19 cellular contexts compared by ENCODE assay signal in genomic region chr21:39155578-39155977, GRCh38.
"Had no signal": no experiment of that assay in that cellular context is flagged by ENCODE, and none has a peak within 500 bp of the region (broad histone marks: within the 10 kb centered on the region; RNA-seq: fewer than 3 reads in every experiment).

No MANE protein-coding gene starts in this region.

- H3K36me3 ChIP-seq: heart left ventricle, neutrophil, ovary, suprapubic skin, tibial nerve, upper lobe of right lung, vagina had no signal

- H3K4me1 ChIP-seq: heart left ventricle, suprapubic skin, tibial nerve, upper lobe of right lung, vagina had no signal

- H3K27me3 ChIP-seq: dorsolateral prefrontal cortex, heart left ventricle, neutrophil, ovary, tibial nerve, upper lobe of right lung, vagina had no signal

- H3K9me3 Mint-ChIP-seq: naive thymus-derived CD8-positive, alpha-beta T cell; stimulated activated effector memory CD8-positive, alpha-beta T cell treated with anti-CD3 and anti-CD28 coated beads, Interleukin-12 subunit alpha, Interleukin-12 subunit beta, amount 100 ng/mL, for 72 hours had no signal

- H3K4me3 ChIP-seq: dorsolateral prefrontal cortex, heart left ventricle, ovary, smooth muscle cell, suprapubic skin, tibial nerve, upper lobe of right lung, vagina had no signal

- DNase-seq: cortex of kidney; dorsolateral prefrontal cortex; effector CD8-positive, alpha-beta T cell; heart left ventricle; hippocampal formation; left colon; naive thymus-derived CD8-positive, alpha-beta T cell; ovary; right cardiac atrium; stimulated activated CD4-positive, alpha-beta T cell treated with anti-CD3 and anti-CD28 coated beads, Interleukin-4, amount 100 ng/mL, for 1 hour; stimulated activated CD8-positive, alpha-beta memory T cell treated with anti-CD3 and anti-CD28 coated beads, Interleukin-4, amount 100 ng/mL, for 48 hours; stimulated activated naive CD8-positive, alpha-beta T cell treated with anti-CD3 and anti-CD28 coated beads, Interleukin-15, Interleukin-2, amounts not matched to agents 100 U/mL and 50 U/mL, for 24 hours; upper lobe of right lung had no signal

- H3K27ac ChIP-seq: dorsolateral prefrontal cortex, heart left ventricle, neutrophil, ovary, suprapubic skin, tibial nerve, upper lobe of right lung, vagina had no signal

- ATAC-seq: heart left ventricle; left colon; naive thymus-derived CD8-positive, alpha-beta T cell; right cardiac atrium; stimulated activated effector memory CD8-positive, alpha-beta T cell treated with anti-CD3 and anti-CD28 coated beads, Interleukin-12 subunit alpha, Interleukin-12 subunit beta, amount 100 ng/mL, for 72 hours; stimulated activated naive CD8-positive, alpha-beta T cell treated with anti-CD3 and anti-CD28 coated beads, Interleukin-15, Interleukin-2, amounts not matched to agents 100 U/mL and 50 U/mL, for 24 hours; upper lobe of right lung had no signal

- H3K4me3 Mint-ChIP-seq: naive thymus-derived CD8-positive, alpha-beta T cell; stimulated activated effector memory CD8-positive, alpha-beta T cell treated with anti-CD3 and anti-CD28 coated beads, Interleukin-12 subunit alpha, Interleukin-12 subunit beta, amount 100 ng/mL, for 72 hours had no signal

- H3K9me3 ChIP-seq: heart left ventricle, neutrophil, ovary, suprapubic skin, tibial nerve, upper lobe of right lung, vagina had no signal

- H3K27ac Mint-ChIP-seq: stimulated activated effector memory CD8-positive, alpha-beta T cell treated with anti-CD3 and anti-CD28 coated beads, Interleukin-12 subunit alpha, Interleukin-12 subunit beta, amount 100 ng/mL, for 72 hours had no signal

- H3K4me1 Mint-ChIP-seq: naive thymus-derived CD8-positive, alpha-beta T cell; stimulated activated effector memory CD8-positive, alpha-beta T cell treated with anti-CD3 and anti-CD28 coated beads, Interleukin-12 subunit alpha, Interleukin-12 subunit beta, amount 100 ng/mL, for 72 hours had no signal

- H3K36me3 Mint-ChIP-seq: stimulated activated effector memory CD8-positive, alpha-beta T cell treated with anti-CD3 and anti-CD28 coated beads, Interleukin-12 subunit alpha, Interleukin-12 subunit beta, amount 100 ng/mL, for 72 hours had no signal
